Comparison of ENCODE assay signal across 19 cellular contexts in the genomic region with DNA sequence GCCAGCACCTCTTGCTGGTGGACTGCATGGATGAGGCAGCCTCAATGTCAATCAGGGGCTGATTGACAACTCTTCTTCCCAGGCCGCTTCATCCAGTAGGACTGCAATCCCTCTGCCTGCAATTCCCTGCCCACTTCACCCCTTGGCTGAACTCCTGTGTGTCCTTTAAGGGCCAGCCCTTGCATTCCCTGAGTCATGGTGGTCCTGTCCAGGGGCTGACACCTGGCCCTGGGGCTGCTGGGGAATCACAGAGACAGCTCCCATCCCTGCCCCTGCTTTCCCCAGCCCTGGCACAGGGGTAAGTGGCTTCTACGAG. TPM values are rescaled to one million over a fixed set of nuclear protein-coding genes. Genes with fewer than 3 reads are reported as not detected.
DNase-seq lines count a peak whose midpoint lies in the region; ATAC-seq and TF ChIP-seq lines count a peak whose summit lies in the region.
"Had no signal": no experiment of that assay in that cellular context is flagged by ENCODE, and none has a peak within 500 bp of the region (broad histone marks: within the 10 kb centered on the region; RNA-seq: fewer than 3 reads in every experiment).

No MANE protein-coding gene starts in this region.

- H3K27ac Mint-ChIP-seq in chondrocyte (ENCODE audit: unreplicated experiment), result no peak overlapping the region

- H3K9me3 Mint-ChIP-seq in chondrocyte (ENCODE audit: low read depth), result no peaks in the 10 kb centered on the region

- H3K36me3 ChIP-seq in left ventricle myocardium inferior (no peaks in the 10 kb centered on the region), testis (ENCODE audit: low read depth, missing control alignments) (no peaks in the 10 kb centered on the region)

- no peaks in the 10 kb centered on the region for H3K27me3 Mint-ChIP-seq in chondrocyte (ENCODE audit: low read depth)

- ATAC-seq in left cardiac atrium (no peak), left lobe of liver (no peak)

- DNase-seq in left ventricle myocardium inferior, result peak; percentile 5
- DNase-seq in left cardiac atrium, result no peak
- DNase-seq in chondrocyte (ENCODE audit: low spot score), result peak; percentile 53
- DNase-seq in left lobe of liver (ENCODE audit: low spot score), result peak; percentile 37
- peak; percentile 10 for DNase-seq in testis
- no peak for DNase-seq in OCI-M2 (lab: John Stamatoyannopoulos, UW; ENCODE audit: unreplicated experiment)
- DNase-seq in SKM-1 (lab: John Stamatoyannopoulos, UW; ENCODE audit: unreplicated experiment), result no peak
- no peak for DNase-seq in NCI-H345 (lab: John Stamatoyannopoulos, UW)
- DNase-seq: ACHN, AML-193, COR-L47, DMS153, EL, KBM-7, NCI-H1417 treated with DMSO at 0.1 percent for 48 hours, NCI-H1930, NCI-H2171, NCI-H510A had no signal

- TF ChIP-seq CTCF in left ventricle myocardium inferior (IDR thresholded peaks at IDR 0.05; ENCODE audit: borderline replicate concordance) (no peak), chondrocyte (IDR thresholded peaks at IDR 0.05) (no peak), testis (IDR thresholded peaks at IDR 0.05) (no peak)

- WGBS in testis, 2 donors, result 71 to 78% methylated on average over 2 of the region's 2 CpGs

- peaks cover 3% of the 10 kb centered on the region for H3K4me1 Mint-ChIP-seq in chondrocyte (ENCODE audit: low read depth)

- H3K4me1 ChIP-seq in left ventricle myocardium inferior (peaks cover 36% of the 10 kb centered on the region), testis (peaks cover 52% of the 10 kb centered on the region)

- TF ChIP-seq POLR2A in testis (IDR thresholded peaks at IDR 0.05), result no peak

- intact Hi-C loops in left ventricle myocardium inferior (cut with micrococcal nuclease) (no loop called here), left cardiac atrium (cut with DNase I) (loop anchor here in 1 of 2 donors (5.0 kb wide), 1 partner anchor 226 kb away; no protein-coding TSS in a partner anchor), testis (cut with DNase I; ENCODE audit: low total_unique reads) (no loop called here)

- H3K27me3 ChIP-seq in left ventricle myocardium inferior (ENCODE audit: low read depth) (no peaks in the 10 kb centered on the region), testis (no peaks in the 10 kb centered on the region)

- no peak overlapping the region for H3K27ac ChIP-seq in left ventricle myocardium inferior (replicated peaks)
- H3K27ac ChIP-seq in testis, result peak overlapping the region; percentile 86 to 92

- H3K36me3 Mint-ChIP-seq in chondrocyte (ENCODE audit: low read depth), result no peaks in the 10 kb centered on the region

- no peak overlapping the region for H3K4me3 Mint-ChIP-seq in chondrocyte (ENCODE audit: unreplicated experiment)

- H3K9me3 ChIP-seq in left ventricle myocardium inferior (replicated peaks) (no peaks in the 10 kb centered on the region), testis (no peaks in the 10 kb centered on the region)

- H3K4me3 ChIP-seq in left ventricle myocardium inferior (no peak overlapping the region), testis (no peak overlapping the region)

RNA-seq across cellular contexts. Expression of gene EPS8L3, which starts 4.6 kb away (rescaled TPM):
- 0.11 TPM for total RNA-seq in left ventricle myocardium inferior
- not detected for total RNA-seq in left cardiac atrium
- not detected in 3 replicates for total RNA-seq in chondrocyte
- 0.15 TPM for total RNA-seq in left lobe of liver
- total RNA-seq in testis, result 1 to 10 TPM; 3.3 to 7.2 TPM
- polyA plus RNA-seq in testis (ENCODE audit: insufficient read depth, low read depth, low replicate concordance), result 7.7 TPM
- total RNA-seq: H1 had no signal
- polyA plus RNA-seq: H1 had no signal

RNA-seq across cellular contexts. Expression of gene GSTM3, which starts 27.5 kb away (rescaled TPM):
- total RNA-seq in left ventricle myocardium inferior, result 93.7 TPM
- total RNA-seq in left cardiac atrium, result 10 to 100 TPM; 46.8 to 68.7 TPM
- total RNA-seq in chondrocyte, result 51.2 to 63.8 TPM (median 61.5 TPM) in 3 replicates
- total RNA-seq in left lobe of liver, result 3.0 TPM
- total RNA-seq in testis, result 100 to 1,000 TPM; 748 to 769 TPM
- polyA plus RNA-seq in testis (ENCODE audit: insufficient read depth, low read depth, low replicate concordance), result 1,464 TPM

RNA-seq across cellular contexts. Expression of gene GSTM5, which starts 56.2 kb away (rescaled TPM):
- total RNA-seq in left ventricle myocardium inferior, result 2.4 TPM
- total RNA-seq in left cardiac atrium, result 1 to 10 TPM; 3.0 to 6.9 TPM
- not detected in 3 replicates for total RNA-seq in chondrocyte
- 0.10 TPM for total RNA-seq in left lobe of liver
- total RNA-seq in testis, result 1 to 10 TPM; 5.5 to 6.5 TPM
- polyA plus RNA-seq in testis (ENCODE audit: insufficient read depth, low read depth, low replicate concordance), result 10.6 TPM

Comparison
In these comparisons a context has a peak if more than half of its experiments do, and no peak if none do; other contexts are left out.
1. DNase-seq: peak in left ventricle myocardium inferior (single experiment), chondrocyte (single experiment), left lobe of liver (single experiment) and testis (single experiment); none in left cardiac atrium (single experiment), OCI-M2 (single experiment), SKM-1 (single experiment) and NCI-H345 (single experiment).
2. RNA of gene GSTM3, which starts 27.5 kb away (total RNA-seq): 748 to 769 TPM in testis, 93.7 TPM in left ventricle myocardium inferior (single experiment), 46.8 to 68.7 TPM in left cardiac atrium and 51.2 to 63.8 TPM in chondrocyte; 3.0 TPM in left lobe of liver (single experiment); every median in the first group is over 10 times any median in the second.